In genomic region chr2:39573276-39573675, GRCh38 we compare ENCODE assay signal across 29 cellular contexts.
"Had no signal": no experiment of that assay in that cellular context is flagged by ENCODE, and none has a peak within 500 bp of the region (broad histone marks: within the 10 kb centered on the region; RNA-seq: fewer than 3 reads in every experiment).

No MANE protein-coding gene starts in this region.

- H3K36me3 ChIP-seq: neural progenitor cell, ovary, right lobe of liver, sigmoid colon, spleen, suprapubic skin, tibial nerve, upper lobe of left lung, vagina had no signal

- H3K4me3 ChIP-seq: neural progenitor cell, ovary, psoas muscle, right lobe of liver, sigmoid colon, skin epidermis, smooth muscle cell, spleen, suprapubic skin, testis, tibial nerve, upper lobe of left lung, vagina had no signal

- H3K27me3 ChIP-seq: neural progenitor cell, ovary, right lobe of liver, sigmoid colon, spleen, suprapubic skin, testis, tibial nerve, upper lobe of left lung, vagina had no signal

- H3K4me1 ChIP-seq: neural progenitor cell, parathyroid adenoma had no signal

- H3K27ac ChIP-seq: neural progenitor cell, ovary, parathyroid adenoma, psoas muscle, right lobe of liver, sigmoid colon, skin epidermis, spleen, suprapubic skin, testis, tibial nerve, upper lobe of left lung, vagina had no signal

- H3K9me3 ChIP-seq: ovary, psoas muscle, right lobe of liver, sigmoid colon, suprapubic skin, testis, upper lobe of left lung, vagina had no signal

- DNase-seq: natural killer cell; occipital lobe; ovary; posterior cingulate gyrus; psoas muscle; right cardiac atrium; right lobe of liver; sigmoid colon; spleen; stimulated activated CD4-positive, alpha-beta T cell treated with anti-CD3 and anti-CD28 coated beads, Interleukin-12 subunit alpha, Interleukin-12 subunit beta, amount 100 ng/mL, for 4 hours; stimulated activated CD4-positive, alpha-beta T cell treated with anti-CD3 and anti-CD28 coated beads, Interleukin-1b, Interleukin-23, amount 100 ng/mL, for 48 hours; stimulated activated CD4-positive, alpha-beta T cell treated with anti-CD3 and anti-CD28 coated beads, Interleukin-4, amount 100 ng/mL, for 1 hour; stimulated activated CD4-positive, alpha-beta T cell treated with anti-CD3 and anti-CD28 coated beads, Interleukin-4, amount 100 ng/mL, for 4 hours; stimulated activated CD8-positive, alpha-beta memory T cell treated with anti-CD3 and anti-CD28 coated beads, Interleukin-4, amount 100 ng/mL, for 48 hours; stimulated activated naive CD4-positive, alpha-beta T cell; stimulated activated naive CD8-positive, alpha-beta T cell treated with anti-CD3 and anti-CD28 coated beads, Interleukin-15, amount 100 ng/mL, for 72 hours; stimulated activated naive CD8-positive, alpha-beta T cell treated with anti-CD3 and anti-CD28 coated beads, Interleukin-15, Interleukin-2, amounts not matched to agents 100 U/mL and 50 U/mL, for 24 hours; substantia nigra; testis; trophoblast cell; upper lobe of left lung had no signal

- FAIRE-seq: urothelium cell line had no signal
